In the genomic region with DNA sequence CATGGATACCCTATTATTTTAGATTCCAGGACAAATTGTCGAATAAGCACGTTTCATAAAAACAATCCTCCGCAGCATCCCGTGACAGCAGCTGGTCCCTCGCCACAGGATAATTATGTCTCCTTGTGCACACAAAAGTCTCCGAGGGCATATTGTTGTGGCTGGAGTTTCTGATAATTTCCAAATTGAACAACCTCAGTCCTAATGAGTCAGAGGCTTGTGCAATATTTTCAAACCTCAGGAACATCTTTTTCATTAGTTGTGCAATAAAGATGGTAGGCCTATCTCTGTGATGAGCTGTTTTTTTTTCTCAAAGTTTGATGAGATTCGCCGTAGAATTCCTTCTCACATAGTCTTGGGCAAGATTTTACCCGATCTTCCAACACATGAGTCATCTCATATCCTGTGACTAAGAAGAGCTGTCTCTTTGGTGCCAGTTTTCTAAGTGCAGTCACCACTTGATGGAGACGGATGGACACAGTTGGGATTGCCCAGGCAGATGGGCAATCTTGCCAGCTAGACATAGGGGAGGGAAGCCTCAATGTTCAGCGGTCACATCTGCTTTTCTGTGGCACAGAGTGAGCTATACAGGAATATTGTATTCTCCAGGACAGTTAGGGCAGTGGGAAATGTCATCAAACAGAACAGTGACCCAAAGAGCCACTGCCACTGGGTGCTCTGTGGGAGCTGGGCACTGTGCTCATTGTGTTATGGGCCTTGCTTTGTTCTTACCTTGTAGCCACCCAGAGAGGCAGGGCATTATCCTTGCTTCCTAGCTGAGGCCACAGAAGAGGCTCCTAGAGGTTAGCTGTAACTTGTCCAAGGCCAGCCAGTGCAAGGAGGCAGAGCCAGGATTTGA, we compare ENCODE assay signal across 7 cellular contexts. TPM values are rescaled to one million over a fixed set of nuclear protein-coding genes. Genes with fewer than 3 reads are reported as not detected.
DNase-seq lines count a peak whose midpoint lies in the region; ATAC-seq, FAIRE-seq and TF ChIP-seq lines count a peak whose summit lies in the region.

No MANE protein-coding gene starts in this region.

- no peak for TF ChIP-seq EP300 in upper lobe of left lung (IDR thresholded peaks at IDR 0.05)

- TF ChIP-seq POLR2A in upper lobe of left lung (IDR thresholded peaks at IDR 0.05) = no peak

- dilution Hi-C loops in keratinocyte (cut with MboI; ENCODE audit: extremely low pct_ligation_motif_present, low sequenced_read_pairs) = no loop called here

- H3K4me1 ChIP-seq in keratinocyte (ENCODE audit: control insufficient read depth, extremely low read depth, insufficient read depth, low read length) (peaks cover 59% of the 10 kb centered on the region), upper lobe of left lung (peaks cover 9 to 26% (median 12%) of the 10 kb centered on the region in 4 donors)

- H3K27me3 ChIP-seq in MG63 (no peaks in the 10 kb centered on the region), keratinocyte (ENCODE audit: control insufficient read depth, extremely low read depth, insufficient read depth, low read length) (peaks cover 2% of the 10 kb centered on the region), upper lobe of left lung (no peaks in the 10 kb centered on the region)

- peak overlapping the region; percentile 73 for H3K4me2 ChIP-seq in keratinocyte (ENCODE audit: control insufficient read depth, extremely low read depth, insufficient read depth, low read depth, low read length)

- peak; percentile 99 for FAIRE-seq in keratinocyte (lab: Jason Lieb, UNC)

- no peaks in the 10 kb centered on the region for H3K36me3 ChIP-seq in MG63
- H3K36me3 ChIP-seq in keratinocyte (ENCODE audit: control insufficient read depth in 2 of 2, extremely low read depth in 1 of 2, insufficient read depth in 2 of 2, low read length in 2 of 2) = peaks cover 5 to 19% of the 10 kb centered on the region in 2 experiments
- no peaks in the 10 kb centered on the region for H3K36me3 ChIP-seq in upper lobe of left lung

- H3K9ac ChIP-seq in keratinocyte (ENCODE audit: control insufficient read depth, extremely low read depth, insufficient read depth, low read length) = peak overlapping the region; percentile 13

- peak; percentile 28 to 94 for ATAC-seq in upper lobe of left lung (ENCODE audit: low FRiP score in 2 of 2)
- no peak for ATAC-seq in HG02852 (IDR thresholded peaks at IDR 0.05; ENCODE audit: unreplicated experiment)
- ATAC-seq in HG02885 (IDR thresholded peaks at IDR 0.05; ENCODE audit: poor library complexity, unreplicated experiment) = no peak
- ATAC-seq in GM19397 (IDR thresholded peaks at IDR 0.05; ENCODE audit: unreplicated experiment) = no peak

- peaks cover 75% of the 10 kb centered on the region for H3K79me2 ChIP-seq in keratinocyte (ENCODE audit: control insufficient read depth, insufficient read depth, low read length)

- DNase-seq in MG63 (peak; percentile 78), astrocyte of the hippocampus (ENCODE audit: low read depth, low spot score) (peak; percentile 67), keratinocyte (ENCODE audit: low read depth, low spot score) (peak; percentile 97), upper lobe of left lung (no peak)

- TF ChIP-seq CTCF in keratinocyte (optimal IDR thresholded peaks at IDR 0.05 in 1 of 3, IDR thresholded peaks at IDR 0.05 in 1 of 3, conservative IDR thresholded peaks at IDR 0.05 in 1 of 3; ENCODE audit: extremely low read depth in 1 of 3, insufficient read depth in 2 of 3, low read length in 3 of 3) (peak in 1 of 3 experiments; percentile 59), upper lobe of left lung (IDR thresholded peaks at IDR 0.05) (no peak)

- H3K27ac ChIP-seq in keratinocyte (ENCODE audit: control insufficient read depth, insufficient read depth, low read length) = peak overlapping the region; percentile 71
- H3K27ac ChIP-seq in upper lobe of left lung = peak overlapping the region in 3 of 4 donors; percentile 27 to 46 (median 44)

- no peak overlapping the region for H2AFZ ChIP-seq in keratinocyte (ENCODE audit: control insufficient read depth, low read length)

- H3K4me3 ChIP-seq in MG63 (no peak overlapping the region), keratinocyte (ENCODE audit: control insufficient read depth in 2 of 3, extremely low read depth in 1 of 3, insufficient read depth in 2 of 3, low read depth in 1 of 3, low read length in 3 of 3) (no peak overlapping the region), upper lobe of left lung (no peak overlapping the region)

- H3K9me1 ChIP-seq in keratinocyte (ENCODE audit: control insufficient read depth, extremely low read depth, insufficient read depth, low read length) = no peaks in the 10 kb centered on the region

- 66 to 68% methylated on average over 10 to 11 of the region's 11 CpGs for WGBS in upper lobe of left lung, 2 donors

- H3K9me3 ChIP-seq in MG63 (no peaks in the 10 kb centered on the region), keratinocyte (ENCODE audit: control insufficient read depth, low read depth, low read length) (no peaks in the 10 kb centered on the region), upper lobe of left lung (no peaks in the 10 kb centered on the region)

- H4K20me1 ChIP-seq in keratinocyte (ENCODE audit: control insufficient read depth, extremely low read depth, insufficient read depth, low read length) = peaks cover 6% of the 10 kb centered on the region

RNA-seq across cellular contexts. Expression of a gene that starts 7.8 kb away (rescaled TPM):
- 26.0 and 40.8 TPM in 2 replicates for total RNA-seq in MG63 (2014; rRNA removed; shearing (Covaris generic); ENCODE audit: low replicate concordance)
- polyA plus RNA-seq in keratinocyte = 353 to 506 TPM (median 412 TPM) in 3 replicates
- polyA plus RNA-seq in keratinocyte (2011; ENCODE audit: low read depth) = 77.7 TPM
- 332 and 372 TPM in 2 replicates for polyA plus RNA-seq in keratinocyte (2011; cell fraction: cytosol; rRNA removed)
- polyA plus RNA-seq in keratinocyte (2011; cell fraction: nucleus; rRNA removed) = 463 and 555 TPM in 2 replicates
- polyA plus RNA-seq in keratinocyte (2012; ENCODE audit: low replicate concordance) = 189 and 262 TPM in 2 replicates
- polyA minus RNA-seq in keratinocyte = 106 to 221 TPM (median 187 TPM) in 3 replicates
- 191 TPM for polyA minus RNA-seq in keratinocyte (2011; cell fraction: cytosol; rRNA and poly(A)+ RNA removed)
- 118 and 182 TPM in 2 replicates for polyA minus RNA-seq in keratinocyte (2011; cell fraction: nucleus; rRNA and poly(A)+ RNA removed)
- 10 to 100 TPM; 20.7 to 72.8 (median 36.2) TPM for total RNA-seq in upper lobe of left lung

RNA-seq across cellular contexts. Expression of a gene that starts 14.7 kb away (rescaled TPM):
- not detected in 2 replicates for total RNA-seq in MG63 (2014; rRNA removed; shearing (Covaris generic); ENCODE audit: low replicate concordance)
- 0.08 TPM in 1 of 3 replicates, not detected in the others for polyA plus RNA-seq in keratinocyte
- not detected for polyA plus RNA-seq in keratinocyte (2011; ENCODE audit: low read depth)
- not detected in 2 replicates for polyA plus RNA-seq in keratinocyte (2011; cell fraction: cytosol; rRNA removed)
- not detected in 2 replicates for polyA plus RNA-seq in keratinocyte (2011; cell fraction: nucleus; rRNA removed)
- not detected in 2 replicates for polyA plus RNA-seq in keratinocyte (2012; ENCODE audit: low replicate concordance)
- polyA minus RNA-seq in keratinocyte = 0.29 to 1.3 TPM (median 0.56 TPM) in 3 replicates
- polyA minus RNA-seq in keratinocyte (2011; cell fraction: cytosol; rRNA and poly(A)+ RNA removed) = not detected
- not detected in 2 replicates for polyA minus RNA-seq in keratinocyte (2011; cell fraction: nucleus; rRNA and poly(A)+ RNA removed)
- not detected for total RNA-seq in upper lobe of left lung

Comparison
In these comparisons a context has a peak if more than half of its experiments do, and no peak if none do; other contexts are left out.
1. DNase-seq: peak in MG63 (single experiment), astrocyte of the hippocampus (single experiment) and keratinocyte (single experiment); none in upper lobe of left lung (0 of 2).
2. ATAC-seq: peak in upper lobe of left lung (2 of 2); none in HG02852 (single experiment), HG02885 (single experiment) and GM19397 (single experiment).